In the genomic region with DNA sequence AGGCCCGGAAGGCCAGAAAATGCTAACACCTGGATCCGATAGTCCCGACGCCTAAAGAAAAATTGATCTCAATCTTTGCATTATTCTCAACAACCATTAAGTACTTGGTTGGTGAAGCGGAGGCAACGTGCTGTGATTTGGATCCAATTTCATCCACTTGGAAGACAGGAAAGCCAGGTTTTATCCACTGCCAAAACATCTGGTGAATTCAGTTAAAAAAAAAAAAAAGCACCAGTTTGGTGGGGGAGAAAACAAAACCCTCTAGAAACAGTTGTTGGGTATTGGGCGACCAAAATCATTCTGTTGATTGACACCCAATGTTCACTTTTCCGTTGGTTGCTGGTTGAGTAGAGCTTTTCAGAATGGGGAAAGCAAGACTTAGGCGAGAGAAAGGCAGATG, we compare ENCODE assay signal across 8 cellular contexts. TPM values are rescaled to one million over a fixed set of nuclear protein-coding genes. Genes with fewer than 3 reads are reported as not detected.
DNase-seq lines count a peak whose midpoint lies in the region; ATAC-seq and TF ChIP-seq lines count a peak whose summit lies in the region.

No MANE protein-coding gene starts in this region.

- H3K4me3 ChIP-seq in right atrium auricular region (peak overlapping the region in 1 of 2 donors; percentile 0), thoracic aorta (peak overlapping the region; percentile 58)

- no peak for DNase-seq in activated CD8-positive, alpha-beta memory T cell treated with anti-CD3 and anti-CD28 coated beads, Interleukin-2, amount 10 ng/mL, durations not matched to agents 7 days and 5 days
- no peak for DNase-seq in activated CD8-positive, alpha-beta memory T cell treated with anti-CD3 and anti-CD28 coated beads, Interleukin-2, amount 50 U/mL, for 48 hours
- DNase-seq in activated CD8-positive, alpha-beta T cell treated with anti-CD3 and anti-CD28 coated beads, Interleukin-2, amount 10 ng/mL, durations not matched to agents 7 days and 5 days, result no peak
- DNase-seq in right atrium auricular region (ENCODE audit: low spot score) (no peak), thoracic aorta (ENCODE audit: low spot score) (no peak), NOMO-1 (lab: John Stamatoyannopoulos, UW; ENCODE audit: unreplicated experiment in 2 of 2) (no peak)

- H3K27me3 Mint-ChIP-seq in activated CD8-positive, alpha-beta memory T cell treated with anti-CD3 and anti-CD28 coated beads, Interleukin-2, amount 10 ng/mL, durations not matched to agents 7 days and 5 days, result no peaks in the 10 kb centered on the region
- H3K27me3 Mint-ChIP-seq in activated CD8-positive, alpha-beta T cell treated with anti-CD3 and anti-CD28 coated beads, Interleukin-2, amount 10 ng/mL, durations not matched to agents 7 days and 5 days (ENCODE audit: low read depth), result no peaks in the 10 kb centered on the region

- POLR2A ChIA-PET in activated CD8-positive, alpha-beta T cell treated with anti-CD3 and anti-CD28 coated beads, Interleukin-2, amount 10 ng/mL, durations not matched to agents 7 days and 5 days (lab: Charles Lee), result no interaction called here

- no peaks in the 10 kb centered on the region for H3K27me3 ChIP-seq in right atrium auricular region
- H3K27me3 ChIP-seq in thoracic aorta (replicated peaks; ENCODE audit: insufficient read depth), result no peaks in the 10 kb centered on the region

- H3K36me3 ChIP-seq in right atrium auricular region (no peaks in the 10 kb centered on the region), thoracic aorta (no peaks in the 10 kb centered on the region)

- H3K27ac Mint-ChIP-seq in activated CD8-positive, alpha-beta memory T cell treated with anti-CD3 and anti-CD28 coated beads, Interleukin-2, amount 10 ng/mL, durations not matched to agents 7 days and 5 days, result peak overlapping the region; percentile 69
- peak overlapping the region; percentile 83 for H3K27ac Mint-ChIP-seq in activated CD8-positive, alpha-beta T cell treated with anti-CD3 and anti-CD28 coated beads, Interleukin-2, amount 10 ng/mL, durations not matched to agents 7 days and 5 days

- no peaks in the 10 kb centered on the region for H3K9me3 ChIP-seq in right atrium auricular region
- no peaks in the 10 kb centered on the region for H3K9me3 ChIP-seq in thoracic aorta

- no peak for ATAC-seq in activated CD8-positive, alpha-beta memory T cell treated with anti-CD3 and anti-CD28 coated beads, Interleukin-2, amount 10 ng/mL, durations not matched to agents 7 days and 5 days
- no peak for ATAC-seq in activated CD8-positive, alpha-beta T cell treated with anti-CD3 and anti-CD28 coated beads, Interleukin-2, amount 10 ng/mL, durations not matched to agents 7 days and 5 days
- ATAC-seq in thoracic aorta (ENCODE audit: insufficient number of reproducible peaks, low FRiP score, low read depth) (no peak), HG03139 (IDR thresholded peaks at IDR 0.05; ENCODE audit: unreplicated experiment) (no peak), GM19467 (IDR thresholded peaks at IDR 0.05; ENCODE audit: unreplicated experiment) (no peak)

- no peaks in the 10 kb centered on the region for H3K9me3 Mint-ChIP-seq in activated CD8-positive, alpha-beta memory T cell treated with anti-CD3 and anti-CD28 coated beads, Interleukin-2, amount 10 ng/mL, durations not matched to agents 7 days and 5 days (ENCODE audit: low read depth)
- no peaks in the 10 kb centered on the region for H3K9me3 Mint-ChIP-seq in activated CD8-positive, alpha-beta T cell treated with anti-CD3 and anti-CD28 coated beads, Interleukin-2, amount 10 ng/mL, durations not matched to agents 7 days and 5 days (ENCODE audit: insufficient read depth)

- peaks cover 31% of the 10 kb centered on the region for H3K4me1 Mint-ChIP-seq in activated CD8-positive, alpha-beta memory T cell treated with anti-CD3 and anti-CD28 coated beads, Interleukin-2, amount 10 ng/mL, durations not matched to agents 7 days and 5 days
- H3K4me1 Mint-ChIP-seq in activated CD8-positive, alpha-beta T cell treated with anti-CD3 and anti-CD28 coated beads, Interleukin-2, amount 10 ng/mL, durations not matched to agents 7 days and 5 days (ENCODE audit: low read depth), result peaks cover 70% of the 10 kb centered on the region

- H3K36me3 Mint-ChIP-seq in activated CD8-positive, alpha-beta memory T cell treated with anti-CD3 and anti-CD28 coated beads, Interleukin-2, amount 10 ng/mL, durations not matched to agents 7 days and 5 days, result peaks cover 3% of the 10 kb centered on the region
- H3K36me3 Mint-ChIP-seq in activated CD8-positive, alpha-beta T cell treated with anti-CD3 and anti-CD28 coated beads, Interleukin-2, amount 10 ng/mL, durations not matched to agents 7 days and 5 days (ENCODE audit: low read depth), result peaks cover 8% of the 10 kb centered on the region

- no peak for TF ChIP-seq CTCF in right atrium auricular region (IDR thresholded peaks at IDR 0.05)
- no peak for TF ChIP-seq CTCF in thoracic aorta (IDR thresholded peaks at IDR 0.05)

- H3K27ac ChIP-seq in right atrium auricular region, result peak overlapping the region; percentile 72 to 79
- peak overlapping the region; percentile 81 to 95 for H3K27ac ChIP-seq in thoracic aorta

- H3K4me1 ChIP-seq in right atrium auricular region, result peaks cover 0 to 32% of the 10 kb centered on the region in 2 donors
- peaks cover 23 to 45% of the 10 kb centered on the region in 2 donors for H3K4me1 ChIP-seq in thoracic aorta (ENCODE audit: control insufficient read depth in 1 of 2, low read depth in 2 of 2)

- CTCF ChIA-PET in activated CD8-positive, alpha-beta memory T cell treated with anti-CD3 and anti-CD28 coated beads, Interleukin-2, amount 10 ng/mL, durations not matched to agents 7 days and 5 days (lab: Charles Lee), result no interaction called here
- CTCF ChIA-PET in activated CD8-positive, alpha-beta T cell treated with anti-CD3 and anti-CD28 coated beads, Interleukin-2, amount 10 ng/mL, durations not matched to agents 7 days and 5 days (lab: Charles Lee), result no interaction called here

- H3K4me3 Mint-ChIP-seq in activated CD8-positive, alpha-beta memory T cell treated with anti-CD3 and anti-CD28 coated beads, Interleukin-2, amount 10 ng/mL, durations not matched to agents 7 days and 5 days, result peak overlapping the region; percentile 27
- peak overlapping the region; percentile 58 for H3K4me3 Mint-ChIP-seq in activated CD8-positive, alpha-beta T cell treated with anti-CD3 and anti-CD28 coated beads, Interleukin-2, amount 10 ng/mL, durations not matched to agents 7 days and 5 days

RNA-seq across cellular contexts. Expression of a gene that starts 41.8 kb away (rescaled TPM):
- total RNA-seq in activated CD8-positive, alpha-beta memory T cell treated with anti-CD3 and anti-CD28 coated beads, Interleukin-2, amount 10 ng/mL, durations not matched to agents 7 days and 5 days, result 10 to 100 TPM; 65.1 to 74.4 TPM
- total RNA-seq in activated CD8-positive, alpha-beta T cell treated with anti-CD3 and anti-CD28 coated beads, Interleukin-2, amount 10 ng/mL, durations not matched to agents 7 days and 5 days, result 10 to 100 TPM; 74.7 to 76.9 TPM
- total RNA-seq in right atrium auricular region (10 to 100 TPM; 55.0 to 64.1 TPM), thoracic aorta (100 to 1,000 TPM; 186 to 221 TPM)
